23 cellular contexts compared by ENCODE assay signal in genomic region chr1:32928285-32928684, GRCh38. TPM values are rescaled to one million over a fixed set of nuclear protein-coding genes. Genes with fewer than 3 reads are reported as not detected.
A peak's percentile ranks its signal among the peaks of the same experiment; 100 is the strongest.
DNase-seq lines count a peak whose midpoint lies in the region; ATAC-seq, FAIRE-seq and TF ChIP-seq lines count a peak whose summit lies in the region.
"Had no signal": no experiment of that assay in that cellular context is flagged by ENCODE, and none has a peak within 500 bp of the region (broad histone marks: within the 10 kb centered on the region; RNA-seq: fewer than 3 reads in every experiment).

No MANE protein-coding gene starts in this region.

- WGBS in HepG2 (ENCODE audit: low lambda C conversion rate), result 71% methylated on average over 2 of the region's 2 CpGs

- H3K36me3 ChIP-seq in osteoblast (ENCODE audit: insufficient read depth, low read length) (no peaks in the 10 kb centered on the region), HepG2 (replicated peaks in 1 of 2; ENCODE audit: control insufficient read depth in 1 of 2, insufficient read depth in 2 of 2, low read length in 2 of 2) (no peaks in the 10 kb centered on the region)
- H3K36me3 ChIP-seq: BLaER1 had no signal

- TF ChIP-seq RAD21 in HepG2 (CRISPR knock-in tag; IDR thresholded peaks at IDR 0.05), result no peak

- TF ChIP-seq POLR2A in HepG2 (IDR thresholded peaks at IDR 0.05; ENCODE audit: insufficient read depth in 1 of 2, low read depth in 2 of 2, low read length in 2 of 2), result no peak

- in situ Hi-C loops in HepG2 (cut with HindIII; ENCODE audit: extremely low pct_ligation_motif_present, low pct_unique_long_range_greater_than_20kb), result loop anchor here (5.0 kb wide), 1 partner anchor 79 kb away; no protein-coding TSS in a partner anchor

- POLR2A ChIA-PET in HepG2 (lab: Yijun Ruan, JAX), result no interaction called here

- no peaks in the 10 kb centered on the region for H4K20me1 ChIP-seq in osteoblast (ENCODE audit: insufficient read depth, low read length)
- H4K20me1 ChIP-seq in HepG2 (ENCODE audit: insufficient read depth, low read length), result no peaks in the 10 kb centered on the region

- no peak for ATAC-seq in HepG2
- ATAC-seq: CD8-positive, alpha-beta T cell; GM23338; HCT116 had no signal

- H3K27me3 ChIP-seq in osteoblast (ENCODE audit: insufficient read depth, low read length) (peaks cover 3% of the 10 kb centered on the region), HepG2 (ENCODE audit: control insufficient read depth in 1 of 2, insufficient read depth in 2 of 2, low read length in 2 of 2) (peaks cover 0 to 27% of the 10 kb centered on the region in 2 experiments; a peak in 3 of 5 replicates)

- H3K9me3 ChIP-seq in osteoblast (ENCODE audit: low read depth, low read length) (no peaks in the 10 kb centered on the region), HepG2 (ENCODE audit: low read length) (no peaks in the 10 kb centered on the region)
- H3K9me3 ChIP-seq: BLaER1, Caco-2 had no signal

- H3K4me1 ChIP-seq in osteoblast (ENCODE audit: insufficient read depth, low read length) (no peaks in the 10 kb centered on the region), HepG2 (ENCODE audit: insufficient read depth, low read length) (peaks cover 21% of the 10 kb centered on the region)
- H3K4me1 ChIP-seq: BLaER1 had no signal

- no peak overlapping the region for H3K9ac ChIP-seq in HepG2 (ENCODE audit: insufficient read depth, low read depth, low read length)
- H3K9ac ChIP-seq: BLaER1 had no signal

- BruUV-seq in HepG2 (replicated peaks; lab: Mats Ljungman, UMichigan), result no TSS peak

- FAIRE-seq in HepG2 (lab: Jason Lieb, UNC), result no peak
- FAIRE-seq: A204.1, G401.6, GM19239 had no signal

- CTCF ChIA-PET in HepG2 (lab: Yijun Ruan, JAX; ENCODE audit: low intra/inter-chr PET ratio, low total read pairs), result no interaction called here

- H3K4me2 ChIP-seq in osteoblast (ENCODE audit: insufficient read depth, low read length) (no peak overlapping the region), HepG2 (ENCODE audit: low read depth, low read length) (no peak overlapping the region)
- H3K4me2 ChIP-seq: BLaER1, GM23338 had no signal

- no peak overlapping the region for H3K4me3 ChIP-seq in osteoblast (ENCODE audit: insufficient read depth, low read length)
- no peak overlapping the region for H3K4me3 ChIP-seq in HepG2 (replicated peaks in 1 of 3; ENCODE audit: insufficient read depth in 1 of 3, low read depth in 2 of 3, low read length in 3 of 3)
- H3K4me3 ChIP-seq: BLaER1, GM23338 had no signal

- no peak overlapping the region for H3K27ac ChIP-seq in osteoblast (ENCODE audit: low read depth, low read length)
- H3K27ac ChIP-seq in HepG2 (ENCODE audit: extremely low read length, insufficient read depth, low read length), result no peak overlapping the region
- H3K27ac ChIP-seq: 22Rv1, BLaER1, C4-2B had no signal

- H3K79me2 ChIP-seq in osteoblast (ENCODE audit: insufficient read depth, low read length) (no peaks in the 10 kb centered on the region), HepG2 (ENCODE audit: insufficient read depth, low read length) (no peaks in the 10 kb centered on the region)

- TF ChIP-seq EP300 in HepG2 (IDR thresholded peaks at IDR 0.05; ENCODE audit: low read depth in 2 of 2, low read length in 2 of 2) (no peak), HepG2 (CRISPR knock-in tag; IDR thresholded peaks at IDR 0.05; ENCODE audit: borderline replicate concordance) (no peak)

- TF ChIP-seq CTCF in osteoblast (IDR thresholded peaks at IDR 0.05; ENCODE audit: extremely low read depth, low read depth, low read length) (no peak), HepG2 (CRISPR knock-in tag; IDR thresholded peaks at IDR 0.05) (no peak)

- DNase-seq in NCI-H82 (lab: John Stamatoyannopoulos, UW) (peak; percentile 25), NCI-H82 treated with DMSO at 0.1 percent for 48 hours (lab: John Stamatoyannopoulos, UW; ENCODE audit: unreplicated experiment) (no peak), SK-N-DZ (ENCODE audit: low spot score) (peak; percentile 84), osteoblast (ENCODE audit: insufficient read length, low spot score, missing footprints) (peak; percentile 53), NCI-H2227 treated with DMSO at 0.1 percent for 48 hours (lab: John Stamatoyannopoulos, UW) (no peak), HepG2 (ENCODE audit: low spot score) (no peak)
- DNase-seq: Caco-2; CD4-positive, CD25-positive, alpha-beta regulatory T cell; CD8-positive, alpha-beta T cell; DMS153; DND-41; H9; HFFc6 had no signal

- intact Hi-C loops in HepG2 (cut with micrococcal nuclease; ENCODE audit: unreplicated experiment), result no loop called here

- H2AFZ ChIP-seq in osteoblast (ENCODE audit: low read length) (no peak overlapping the region), HepG2 (ENCODE audit: low read length) (no peak overlapping the region)
- H2AFZ ChIP-seq: GM23338 had no signal

RNA-seq across cellular contexts. Expression of gene TMEM54, which starts 27.1 kb away (rescaled TPM):
- 5.1 and 7.2 TPM in 2 replicates for polyA plus RNA-seq in SK-N-DZ (2014; cell fraction: cytosol; rRNA removed)
- 8.8 and 9.2 TPM in 2 replicates for polyA plus RNA-seq in SK-N-DZ (2014; cell fraction: nucleus; rRNA removed)
- 16.5 and 22.4 TPM in 2 replicates for total RNA-seq in osteoblast
- total RNA-seq in HepG2 (2016; rRNA removed; fragmentation: Illumina TruSeq; extraction: Trizol), result 0.76 and 2.5 TPM in 2 replicates
- total RNA-seq in HepG2 (2016; cell fraction: cytosol; rRNA removed; fragmentation: Illumina TruSeq; extraction: Trizol; ENCODE audit: low read depth), result 6.9 and 7.0 TPM in 2 replicates
- total RNA-seq in HepG2 (2016; cell fraction: insoluble cytoplasmic fraction; rRNA removed; fragmentation: Illumina TruSeq; extraction: Trizol), result 0.83 and 1.3 TPM in 2 replicates
- 5.0 and 5.4 TPM in 2 replicates for total RNA-seq in HepG2 (2016; cell fraction: membrane; rRNA removed; fragmentation: Illumina TruSeq; extraction: Trizol)
- 1.2 and 1.7 TPM in 2 replicates for total RNA-seq in HepG2 (2016; cell fraction: nucleus; rRNA removed; fragmentation: Illumina TruSeq; extraction: Trizol)
- 2.9 and 4.0 TPM in 2 replicates for polyA plus RNA-seq in HepG2 (2011; rRNA removed)
- polyA plus RNA-seq in HepG2 (2011; cell fraction: cytosol; rRNA removed), result 4.2 and 5.4 TPM in 2 replicates
- 2.7 and 3.1 TPM in 2 replicates for polyA plus RNA-seq in HepG2 (2011; cell fraction: nucleus; rRNA removed)
- polyA plus RNA-seq in HepG2 (2012), result 0.43 and 2.3 TPM in 2 replicates
- polyA plus RNA-seq in HepG2 (2016; cell fraction: cytosol; fragmentation: Illumina TruSeq; extraction: Trizol; ENCODE audit: low read depth), result 9.6 and 9.8 TPM in 2 replicates
- polyA plus RNA-seq in HepG2 (2016; cell fraction: insoluble cytoplasmic fraction; fragmentation: Illumina TruSeq; extraction: Trizol; ENCODE audit: low read depth), result 1.0 and 1.1 TPM in 2 replicates
- polyA plus RNA-seq in HepG2 (2016; cell fraction: membrane; fragmentation: Illumina TruSeq; extraction: Trizol; ENCODE audit: low read depth), result 6.2 and 6.8 TPM in 2 replicates
- 1.3 and 2.6 TPM in 2 replicates for polyA plus RNA-seq in HepG2 (2016; cell fraction: nucleus; fragmentation: Illumina TruSeq; extraction: Trizol; ENCODE audit: insufficient read depth, low read depth)
- polyA minus RNA-seq in HepG2 (2011; rRNA and poly(A)+ RNA removed; ENCODE audit: low replicate concordance), result 6.4 and 19.0 TPM in 2 replicates
- 1.8 TPM in 1 of 2 replicates, not detected in the other for polyA minus RNA-seq in HepG2 (2011; cell fraction: cytosol; rRNA and poly(A)+ RNA removed)
- polyA minus RNA-seq in HepG2 (2011; cell fraction: nucleus; rRNA and poly(A)+ RNA removed), result 0.75 TPM in 1 of 2 replicates, not detected in the other
- total RNA-seq: B cell; CD4-positive, CD25-positive, alpha-beta regulatory T cell; CD8-positive, alpha-beta T cell had no signal
- polyA plus RNA-seq: CD4-positive, CD25-positive, alpha-beta regulatory T cell had no signal

RNA-seq across cellular contexts. Expression of gene RNF19B, which starts 36.3 kb away (rescaled TPM):
- polyA plus RNA-seq in SK-N-DZ (2014; cell fraction: cytosol; rRNA removed), result 7.3 and 7.5 TPM in 2 replicates
- 3.3 and 3.9 TPM in 2 replicates for polyA plus RNA-seq in SK-N-DZ (2014; cell fraction: nucleus; rRNA removed)
- total RNA-seq in osteoblast (14.5 and 19.7 TPM in 2 replicates), HepG2 (2016; rRNA removed; fragmentation: Illumina TruSeq; extraction: Trizol) (15.3 and 16.3 TPM in 2 replicates)
- total RNA-seq in HepG2 (2016; cell fraction: cytosol; rRNA removed; fragmentation: Illumina TruSeq; extraction: Trizol; ENCODE audit: low read depth), result 14.7 and 15.7 TPM in 2 replicates
- total RNA-seq in HepG2 (2016; cell fraction: insoluble cytoplasmic fraction; rRNA removed; fragmentation: Illumina TruSeq; extraction: Trizol), result 14.5 and 14.7 TPM in 2 replicates
- 22.4 and 23.5 TPM in 2 replicates for total RNA-seq in HepG2 (2016; cell fraction: membrane; rRNA removed; fragmentation: Illumina TruSeq; extraction: Trizol)
- total RNA-seq in HepG2 (2016; cell fraction: nucleus; rRNA removed; fragmentation: Illumina TruSeq; extraction: Trizol), result 7.6 and 10.7 TPM in 2 replicates
- polyA plus RNA-seq in HepG2 (2011; rRNA removed), result 20.9 and 22.5 TPM in 2 replicates
- 20.2 and 22.7 TPM in 2 replicates for polyA plus RNA-seq in HepG2 (2011; cell fraction: cytosol; rRNA removed)
- polyA plus RNA-seq in HepG2 (2011; cell fraction: nucleus; rRNA removed), result 11.4 and 11.8 TPM in 2 replicates
- polyA plus RNA-seq in HepG2 (2012), result 10.1 and 14.4 TPM in 2 replicates
- 9.8 and 10.0 TPM in 2 replicates for polyA plus RNA-seq in HepG2 (2016; cell fraction: cytosol; fragmentation: Illumina TruSeq; extraction: Trizol; ENCODE audit: low read depth)
- 17.6 and 20.6 TPM in 2 replicates for polyA plus RNA-seq in HepG2 (2016; cell fraction: insoluble cytoplasmic fraction; fragmentation: Illumina TruSeq; extraction: Trizol; ENCODE audit: low read depth)
- 19.3 and 20.2 TPM in 2 replicates for polyA plus RNA-seq in HepG2 (2016; cell fraction: membrane; fragmentation: Illumina TruSeq; extraction: Trizol; ENCODE audit: low read depth)
- 13.4 and 15.4 TPM in 2 replicates for polyA plus RNA-seq in HepG2 (2016; cell fraction: nucleus; fragmentation: Illumina TruSeq; extraction: Trizol; ENCODE audit: insufficient read depth, low read depth)
- polyA minus RNA-seq in HepG2 (2011; rRNA and poly(A)+ RNA removed; ENCODE audit: low replicate concordance), result 14.9 and 40.6 TPM in 2 replicates
- polyA minus RNA-seq in HepG2 (2011; cell fraction: cytosol; rRNA and poly(A)+ RNA removed), result 18.2 and 22.4 TPM in 2 replicates
- 13.1 and 17.9 TPM in 2 replicates for polyA minus RNA-seq in HepG2 (2011; cell fraction: nucleus; rRNA and poly(A)+ RNA removed)

RNA-seq across cellular contexts. Expression of gene HPCA, which starts 42.0 kb away (rescaled TPM):
- polyA plus RNA-seq in SK-N-DZ (2014; cell fraction: cytosol; rRNA removed), result 8.1 and 13.7 TPM in 2 replicates
- polyA plus RNA-seq in SK-N-DZ (2014; cell fraction: nucleus; rRNA removed), result 4.5 TPM in 2 replicates
- total RNA-seq in osteoblast (not detected in 2 replicates), HepG2 (2016; rRNA removed; fragmentation: Illumina TruSeq; extraction: Trizol) (not detected in 2 replicates)
- total RNA-seq in HepG2 (2016; cell fraction: cytosol; rRNA removed; fragmentation: Illumina TruSeq; extraction: Trizol; ENCODE audit: low read depth), result not detected in 2 replicates
- not detected in 2 replicates for total RNA-seq in HepG2 (2016; cell fraction: insoluble cytoplasmic fraction; rRNA removed; fragmentation: Illumina TruSeq; extraction: Trizol)
- not detected in 2 replicates for total RNA-seq in HepG2 (2016; cell fraction: membrane; rRNA removed; fragmentation: Illumina TruSeq; extraction: Trizol)
- total RNA-seq in HepG2 (2016; cell fraction: nucleus; rRNA removed; fragmentation: Illumina TruSeq; extraction: Trizol), result not detected in 2 replicates
- polyA plus RNA-seq in HepG2 (2011; rRNA removed), result not detected in 2 replicates
- polyA plus RNA-seq in HepG2 (2011; cell fraction: cytosol; rRNA removed), result not detected in 2 replicates
- polyA plus RNA-seq in HepG2 (2011; cell fraction: nucleus; rRNA removed), result 0.38 TPM in 1 of 2 replicates, not detected in the other
- polyA plus RNA-seq in HepG2 (2012), result not detected in 2 replicates
- polyA plus RNA-seq in HepG2 (2016; cell fraction: cytosol; fragmentation: Illumina TruSeq; extraction: Trizol; ENCODE audit: low read depth), result not detected in 2 replicates
- polyA plus RNA-seq in HepG2 (2016; cell fraction: insoluble cytoplasmic fraction; fragmentation: Illumina TruSeq; extraction: Trizol; ENCODE audit: low read depth), result not detected in 2 replicates
- not detected in 2 replicates for polyA plus RNA-seq in HepG2 (2016; cell fraction: membrane; fragmentation: Illumina TruSeq; extraction: Trizol; ENCODE audit: low read depth)
- not detected in 2 replicates for polyA plus RNA-seq in HepG2 (2016; cell fraction: nucleus; fragmentation: Illumina TruSeq; extraction: Trizol; ENCODE audit: insufficient read depth, low read depth)
- polyA minus RNA-seq in HepG2 (2011; rRNA and poly(A)+ RNA removed; ENCODE audit: low replicate concordance), result 0.35 TPM in 1 of 2 replicates, not detected in the other
- not detected in 2 replicates for polyA minus RNA-seq in HepG2 (2011; cell fraction: cytosol; rRNA and poly(A)+ RNA removed)
- not detected in 2 replicates for polyA minus RNA-seq in HepG2 (2011; cell fraction: nucleus; rRNA and poly(A)+ RNA removed)
- total RNA-seq: B cell; Caco-2; CD4-positive, CD25-positive, alpha-beta regulatory T cell; CD8-positive, alpha-beta T cell; H4 had no signal
- polyA plus RNA-seq: CD4-positive, CD25-positive, alpha-beta regulatory T cell had no signal

RNA-seq across cellular contexts. Expression of gene FNDC5, which starts 57.6 kb away (rescaled TPM):
- polyA plus RNA-seq in SK-N-DZ (2014; cell fraction: cytosol; rRNA removed), result 62.7 and 71.9 TPM in 2 replicates
- polyA plus RNA-seq in SK-N-DZ (2014; cell fraction: nucleus; rRNA removed), result 190 and 277 TPM in 2 replicates
- total RNA-seq in osteoblast (0.36 TPM in 1 of 2 replicates, not detected in the other), HepG2 (2016; rRNA removed; fragmentation: Illumina TruSeq; extraction: Trizol) (1.6 and 3.1 TPM in 2 replicates)
- 2.6 and 2.8 TPM in 2 replicates for total RNA-seq in HepG2 (2016; cell fraction: cytosol; rRNA removed; fragmentation: Illumina TruSeq; extraction: Trizol; ENCODE audit: low read depth)
- 1.6 and 2.6 TPM in 2 replicates for total RNA-seq in HepG2 (2016; cell fraction: insoluble cytoplasmic fraction; rRNA removed; fragmentation: Illumina TruSeq; extraction: Trizol)
- 5.4 and 6.4 TPM in 2 replicates for total RNA-seq in HepG2 (2016; cell fraction: membrane; rRNA removed; fragmentation: Illumina TruSeq; extraction: Trizol)
- 1.3 and 2.2 TPM in 2 replicates for total RNA-seq in HepG2 (2016; cell fraction: nucleus; rRNA removed; fragmentation: Illumina TruSeq; extraction: Trizol)
- 1.0 and 1.4 TPM in 2 replicates for polyA plus RNA-seq in HepG2 (2011; rRNA removed)
- polyA plus RNA-seq in HepG2 (2011; cell fraction: cytosol; rRNA removed), result 0.60 and 1.0 TPM in 2 replicates
- 1.8 and 2.0 TPM in 2 replicates for polyA plus RNA-seq in HepG2 (2011; cell fraction: nucleus; rRNA removed)
- 0.46 and 0.56 TPM in 2 replicates for polyA plus RNA-seq in HepG2 (2012)
- 4.2 and 5.7 TPM in 2 replicates for polyA plus RNA-seq in HepG2 (2016; cell fraction: cytosol; fragmentation: Illumina TruSeq; extraction: Trizol; ENCODE audit: low read depth)
- 1.4 and 1.8 TPM in 2 replicates for polyA plus RNA-seq in HepG2 (2016; cell fraction: insoluble cytoplasmic fraction; fragmentation: Illumina TruSeq; extraction: Trizol; ENCODE audit: low read depth)
- 5.2 and 5.9 TPM in 2 replicates for polyA plus RNA-seq in HepG2 (2016; cell fraction: membrane; fragmentation: Illumina TruSeq; extraction: Trizol; ENCODE audit: low read depth)
- 2.1 and 4.0 TPM in 2 replicates for polyA plus RNA-seq in HepG2 (2016; cell fraction: nucleus; fragmentation: Illumina TruSeq; extraction: Trizol; ENCODE audit: insufficient read depth, low read depth)
- polyA minus RNA-seq in HepG2 (2011; rRNA and poly(A)+ RNA removed; ENCODE audit: low replicate concordance), result 0.78 TPM in 1 of 2 replicates, not detected in the other
- 0.88 TPM in 1 of 2 replicates, not detected in the other for polyA minus RNA-seq in HepG2 (2011; cell fraction: cytosol; rRNA and poly(A)+ RNA removed)
- 0.62 TPM in 1 of 2 replicates, not detected in the other for polyA minus RNA-seq in HepG2 (2011; cell fraction: nucleus; rRNA and poly(A)+ RNA removed)
- total RNA-seq: CD4-positive, CD25-positive, alpha-beta regulatory T cell; CD8-positive, alpha-beta T cell had no signal
- polyA plus RNA-seq: CD4-positive, CD25-positive, alpha-beta regulatory T cell had no signal

Comparison
In these comparisons a context has a peak if more than half of its experiments do, and no peak if none do; other contexts are left out.
1. DNase-seq: peak in NCI-H82 (single experiment), SK-N-DZ (single experiment) and osteoblast (single experiment); none in NCI-H82 treated with DMSO at 0.1 percent for 48 hours (single experiment), NCI-H2227 treated with DMSO at 0.1 percent for 48 hours (single experiment) and HepG2 (single experiment).